8 cellular contexts compared by ENCODE assay signal in the genomic region with DNA sequence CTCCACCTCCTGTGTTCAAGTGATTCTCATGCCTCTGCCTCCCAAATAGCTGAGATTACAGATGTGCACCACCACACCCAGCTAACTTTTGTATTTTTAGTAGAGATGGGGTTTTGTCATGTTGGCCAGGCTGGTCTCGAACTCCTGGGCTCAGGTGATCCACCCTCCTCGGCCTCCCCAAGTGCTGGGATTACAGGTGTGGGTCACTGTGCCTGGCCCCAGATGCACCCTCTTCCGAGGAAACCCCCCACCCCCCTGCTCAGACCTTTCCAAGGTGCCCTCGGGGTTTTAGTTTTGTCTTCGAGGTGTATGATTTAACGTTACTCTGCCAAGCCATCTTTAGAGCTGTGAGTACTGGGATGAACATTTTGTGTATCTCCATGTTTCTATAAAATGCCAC.
A peak's percentile ranks its signal among the peaks of the same experiment; 100 is the strongest.
DNase-seq lines count a peak whose midpoint lies in the region; ATAC-seq, FAIRE-seq and TF ChIP-seq lines count a peak whose summit lies in the region.
"Not testable (repeated sequence)": the region's sequence is repeated elsewhere in the genome, so short reads cannot be mapped to it uniquely, and the experiment has no call there.

No MANE protein-coding gene starts in this region.

- peaks cover 45% of the 10 kb centered on the region for H3K4me1 Mint-ChIP-seq in activated CD4-positive, alpha-beta memory T cell treated with anti-CD3 and anti-CD28 coated beads for 36 hours (ENCODE audit: low read depth)
- H3K4me1 Mint-ChIP-seq in activated naive CD8-positive, alpha-beta T cell treated with anti-CD3 and anti-CD28 coated beads, Interleukin-2, amount 50 U/mL, for 24 hours: peaks cover 57% of the 10 kb centered on the region

- H3K4me3 ChIP-seq in A549; Loucy (ENCODE audit: low read length, poor library complexity, severe bottlenecking); esophagus (ENCODE audit: low read depth in 1 of 2, low read length in 2 of 2); lower lobe of right lung; prostate gland; stomach smooth muscle (ENCODE audit: low read length in 2 of 2): not testable (repeated sequence)

- FAIRE-seq in A549 (lab: Jason Lieb, UNC): not testable (repeated sequence)

- 91% methylated on average over 6 of the region's 6 CpGs for WGBS in A549 (ENCODE audit: missing lambda C conversion rate)
- WGBS in esophagus, 2 donors: 79 to 86% methylated on average over 6 of the region's 6 CpGs
- WGBS in prostate gland: 87% methylated on average over 6 of the region's 6 CpGs

- not testable (repeated sequence) for H3K4me3 Mint-ChIP-seq in activated CD4-positive, alpha-beta memory T cell treated with anti-CD3 and anti-CD28 coated beads for 36 hours; activated naive CD8-positive, alpha-beta T cell treated with anti-CD3 and anti-CD28 coated beads, Interleukin-2, amount 50 U/mL, for 24 hours

- intact Hi-C loops in activated CD4-positive, alpha-beta memory T cell treated with anti-CD3 and anti-CD28 coated beads for 36 hours (cut with micrococcal nuclease): loop anchor here (5.0 kb wide), 1 partner anchor 599 kb away; a partner anchor contains a TSS
- intact Hi-C loops in lower lobe of right lung (cut with DNase I); prostate gland (cut with DNase I): not testable (repeated sequence)

- H3F3A ChIP-seq in Loucy (ENCODE audit: low read depth): not testable (repeated sequence)

- not testable (repeated sequence) for DNase-seq in A549 (ENCODE audit: low read depth in 1 of 2, low spot score in 1 of 2); activated CD4-positive, alpha-beta memory T cell treated with anti-CD3 and anti-CD28 coated beads for 36 hours; activated naive CD8-positive, alpha-beta T cell treated with anti-CD3 and anti-CD28 coated beads, Interleukin-2, amount 50 U/mL, for 24 hours; lower lobe of right lung; prostate gland (ENCODE audit: low spot score)

- not testable (repeated sequence) for TF ChIP-seq POLR2A in A549 (IDR thresholded peaks at IDR 0.05; ENCODE audit: low read length); prostate gland (IDR thresholded peaks at IDR 0.05)

- H3K27ac Mint-ChIP-seq in activated CD4-positive, alpha-beta memory T cell treated with anti-CD3 and anti-CD28 coated beads for 36 hours: peak overlapping the region; percentile 76
- peak overlapping the region; percentile 73 for H3K27ac Mint-ChIP-seq in activated naive CD8-positive, alpha-beta T cell treated with anti-CD3 and anti-CD28 coated beads, Interleukin-2, amount 50 U/mL, for 24 hours

- H3K27ac ChIP-seq in A549: peak overlapping the region; percentile 48 to 77; a peak in 5 of 6 replicates
- peak overlapping the region; percentile 88 for H3K27ac ChIP-seq in esophagus (ENCODE audit: low read depth in 2 of 2, low read length in 1 of 2)
- H3K27ac ChIP-seq in lower lobe of right lung: peak overlapping the region; percentile 92
- peak overlapping the region; percentile 65 to 76 for H3K27ac ChIP-seq in prostate gland
- peak overlapping the region; percentile 89 for H3K27ac ChIP-seq in stomach smooth muscle (ENCODE audit: low read length)

- H3K36me3 Mint-ChIP-seq in activated CD4-positive, alpha-beta memory T cell treated with anti-CD3 and anti-CD28 coated beads for 36 hours; activated naive CD8-positive, alpha-beta T cell treated with anti-CD3 and anti-CD28 coated beads, Interleukin-2, amount 50 U/mL, for 24 hours (ENCODE audit: low read depth): not testable (repeated sequence)

- H3K9ac ChIP-seq in Loucy (ENCODE audit: low read depth, low read length, poor library complexity, severe bottlenecking) (peak overlapping the region; percentile 39), stomach smooth muscle (ENCODE audit: low read length in 2 of 2) (peak overlapping the region in 1 of 2 donors; percentile 13)

- not testable (repeated sequence) for H4K20me1 ChIP-seq in Loucy (ENCODE audit: insufficient read depth, low read length, poor library complexity, severe bottlenecking)

- TF ChIP-seq EP300 in A549 (IDR thresholded peaks at IDR 0.05): not testable (repeated sequence)

- H3K36me3 ChIP-seq in Loucy (ENCODE audit: insufficient read depth, low read length); esophagus (ENCODE audit: control insufficient read depth in 2 of 2, insufficient read depth in 2 of 2, low read length in 1 of 2); lower lobe of right lung; prostate gland; stomach smooth muscle (ENCODE audit: control insufficient read depth in 2 of 2, insufficient read depth in 2 of 2, low read length in 2 of 2): not testable (repeated sequence)

- H3K9me3 ChIP-seq in A549; Loucy (ENCODE audit: insufficient read depth, low read depth, low read length); esophagus (ENCODE audit: control insufficient read depth in 2 of 2, insufficient read depth in 1 of 2, low read depth in 1 of 2, low read length in 1 of 2); lower lobe of right lung; prostate gland; stomach smooth muscle (ENCODE audit: control insufficient read depth in 2 of 2, low read length in 2 of 2): not testable (repeated sequence)

- H3K9me2 ChIP-seq in Loucy (replicated peaks; ENCODE audit: low read depth, low read length): not testable (repeated sequence)

- not testable (repeated sequence) for H2AFZ ChIP-seq in Loucy (ENCODE audit: low read length)

- not testable (repeated sequence) for TF ChIP-seq RAD21 in A549 (conservative IDR thresholded peaks at IDR 0.05 in 1 of 2, IDR thresholded peaks at IDR 0.05 in 1 of 2)

- H3K27me3 ChIP-seq in Loucy (ENCODE audit: insufficient read depth, low read length, poor library complexity, severe bottlenecking); esophagus (ENCODE audit: control insufficient read depth in 1 of 2, insufficient read depth in 2 of 2, low read length in 2 of 2); lower lobe of right lung (ENCODE audit: low read depth); prostate gland (replicated peaks; ENCODE audit: insufficient read depth); stomach smooth muscle (ENCODE audit: control insufficient read depth in 1 of 2, insufficient read depth in 2 of 2, low read length in 2 of 2): not testable (repeated sequence)

- not testable (repeated sequence) for H3K9me3 Mint-ChIP-seq in activated CD4-positive, alpha-beta memory T cell treated with anti-CD3 and anti-CD28 coated beads for 36 hours; activated naive CD8-positive, alpha-beta T cell treated with anti-CD3 and anti-CD28 coated beads, Interleukin-2, amount 50 U/mL, for 24 hours

- POLR2A ChIA-PET in A549 (lab: Yijun Ruan, JAX): not testable (repeated sequence)
- POLR2A ChIA-PET in activated CD4-positive, alpha-beta memory T cell treated with anti-CD3 and anti-CD28 coated beads for 36 hours (lab: Charles Lee): interaction anchor here (2.5 to 9.1 kb wide), 2 partner anchors 14 kb away, joined by 8 to 169 read pairs; no protein-coding TSS in a partner anchor

- CTCF ChIA-PET in A549 (lab: Yijun Ruan, JAX): interaction anchor here (0.7 to 6.0 kb wide), 4 partner anchors 9 to 107 kb away, joined by 3 to 63 read pairs (median 32); no protein-coding TSS in a partner anchor
- CTCF ChIA-PET in activated CD4-positive, alpha-beta memory T cell treated with anti-CD3 and anti-CD28 coated beads for 36 hours (lab: Charles Lee): interaction anchor here (0.6 to 9.1 kb wide), 4 partner anchors 11 to 117 kb away, joined by 3 to 99 read pairs (median 16); no protein-coding TSS in a partner anchor

- H3K27me3 Mint-ChIP-seq in activated CD4-positive, alpha-beta memory T cell treated with anti-CD3 and anti-CD28 coated beads for 36 hours; activated naive CD8-positive, alpha-beta T cell treated with anti-CD3 and anti-CD28 coated beads, Interleukin-2, amount 50 U/mL, for 24 hours: not testable (repeated sequence)

- peaks cover 28% of the 10 kb centered on the region for H3K4me1 ChIP-seq in A549
- peaks cover 46% of the 10 kb centered on the region for H3K4me1 ChIP-seq in Loucy (ENCODE audit: insufficient read depth, low read length, poor library complexity, severe bottlenecking)
- peaks cover 2 to 27% of the 10 kb centered on the region in 2 donors for H3K4me1 ChIP-seq in esophagus (ENCODE audit: control insufficient read depth in 2 of 2, insufficient read depth in 2 of 2, low read length in 1 of 2)
- H3K4me1 ChIP-seq in lower lobe of right lung: peaks cover 66% of the 10 kb centered on the region
- not testable (repeated sequence) for H3K4me1 ChIP-seq in prostate gland (replicated peaks)
- H3K4me1 ChIP-seq in stomach smooth muscle (ENCODE audit: control insufficient read depth, insufficient read depth, low read length): peaks cover 47% of the 10 kb centered on the region

- TF ChIP-seq CTCF in A549 (IDR thresholded peaks at IDR 0.05); Loucy (conservative IDR thresholded peaks at IDR 0.05; ENCODE audit: low read length); lower lobe of right lung (IDR thresholded peaks at IDR 0.05); prostate gland (IDR thresholded peaks at IDR 0.05): not testable (repeated sequence)

- peaks cover 22% of the 10 kb centered on the region for H3K79me2 ChIP-seq in Loucy (ENCODE audit: insufficient read depth, low read length)

- H3K4me2 ChIP-seq in A549: peak overlapping the region; percentile 63; the same call in 1 of the 3 replicates
- H3K4me2 ChIP-seq in Loucy (ENCODE audit: low read depth, low read length, poor library complexity, severe bottlenecking): peak overlapping the region; percentile 84

- ATAC-seq in A549; activated naive CD8-positive, alpha-beta T cell treated with anti-CD3 and anti-CD28 coated beads, Interleukin-2, amount 50 U/mL, for 24 hours; lower lobe of right lung: not testable (repeated sequence)
